ENCODE assay signal across 23 cellular contexts in genomic region chr10:100995171-100995570, GRCh38. TPM values are rescaled to one million over a fixed set of nuclear protein-coding genes. Genes with fewer than 3 reads are reported as not detected.
DNase-seq lines count a peak whose midpoint lies in the region; ATAC-seq and TF ChIP-seq lines count a peak whose summit lies in the region.
"Had no signal": no experiment of that assay in that cellular context is flagged by ENCODE, and none has a peak within 500 bp of the region (broad histone marks: within the 10 kb centered on the region; RNA-seq: fewer than 3 reads in every experiment).

No MANE protein-coding gene starts in this region.

- no peaks in the 10 kb centered on the region for H3K9me3 Mint-ChIP-seq in immature natural killer cell
- H3K9me3 Mint-ChIP-seq: H9 had no signal

- H3K4me1 Mint-ChIP-seq in immature natural killer cell = peaks cover 18 to 22% of the 10 kb centered on the region in 2 donors

- H3K27me3 Mint-ChIP-seq in immature natural killer cell (ENCODE audit: low read depth in 3 of 3) = peaks cover 2 to 9% (median 5%) of the 10 kb centered on the region in 3 donors

- H3K36me3 ChIP-seq in SK-N-SH (replicated peaks in 1 of 2; ENCODE audit: control insufficient read depth in 1 of 2, insufficient read depth in 2 of 2, low read length in 1 of 2) (peaks cover 16 to 34% of the 10 kb centered on the region in 2 experiments), prostate gland (peaks cover 0 to 9% of the 10 kb centered on the region in 2 donors)

- no peak overlapping the region for H2AFZ ChIP-seq in SK-N-SH (ENCODE audit: low read depth)
- H2AFZ ChIP-seq: parathyroid adenoma had no signal

- intact Hi-C loops in prostate gland (cut with DNase I) = loop anchor here (10.0 kb wide), 1 partner anchor 700 kb away; the partner anchor contains the start of gene FBXW4

- no peak for TF ChIP-seq CTCF in SK-N-SH (IDR thresholded peaks at IDR 0.05)
- no peak for TF ChIP-seq CTCF in RWPE1 (conservative IDR thresholded peaks at IDR 0.05; ENCODE audit: low read depth)
- TF ChIP-seq CTCF in prostate gland (IDR thresholded peaks at IDR 0.05) = no peak

- no peak for TF ChIP-seq EP300 in SK-N-SH (IDR thresholded peaks at IDR 0.05; ENCODE audit: borderline replicate concordance in 1 of 2, low read depth in 1 of 2, low read length in 1 of 2)

- H3K9me2 ChIP-seq in SK-N-SH = no peaks in the 10 kb centered on the region

- peaks cover 9 to 22% of the 10 kb centered on the region in 2 experiments; a peak in 3 of 4 replicates for H3K4me1 ChIP-seq in SK-N-SH (ENCODE audit: control insufficient read depth in 1 of 2, insufficient read depth in 2 of 2, low read depth in 1 of 2, low read length in 1 of 2)
- H3K4me1 ChIP-seq in prostate gland (replicated peaks) = peaks cover 8% of the 10 kb centered on the region

- H3K9ac ChIP-seq in SK-N-SH = no peak overlapping the region
- H3K9ac ChIP-seq: KMS-11, parathyroid adenoma had no signal

- H3K36me3 Mint-ChIP-seq in immature natural killer cell = peaks cover 13 to 17% (median 14%) of the 10 kb centered on the region in 3 donors

- CTCF ChIA-PET in SK-N-SH (lab: Yijun Ruan, JAX) = interaction anchor here (1.2 to 24.5 kb wide), 4 partner anchors 14 to 253 kb away, joined by 3 to 443 read pairs (median 68); no protein-coding TSS in a partner anchor
- CTCF ChIA-PET in RWPE1 (lab: Yijun Ruan, JAX) = interaction anchor here (2.6 to 6.1 kb wide), 3 partner anchors 12 to 20 kb away, joined by 11 to 48 read pairs (median 19); no protein-coding TSS in a partner anchor

- H3K27ac ChIP-seq in SK-N-SH (ENCODE audit: low read depth in 2 of 2, low read length in 1 of 2) (no peak overlapping the region; a peak in 1 of 4 replicates), RWPE1 (peak overlapping the region; percentile 99), substantia nigra (ENCODE audit: low read depth, low read length, poor library complexity, severe bottlenecking) (peak overlapping the region; percentile 86), prostate gland (no peak overlapping the region)
- H3K27ac ChIP-seq: C4-2B, colonic mucosa, KMS-11, parathyroid adenoma had no signal

- TF ChIP-seq POLR2A in prostate gland (IDR thresholded peaks at IDR 0.05) = no peak

- H3K27ac Mint-ChIP-seq in immature natural killer cell = peak overlapping the region in 2 of 6 donors; percentile 68 to 77

- H3K9me3 ChIP-seq in SK-N-SH (no peaks in the 10 kb centered on the region), prostate gland (no peaks in the 10 kb centered on the region)
- H3K9me3 ChIP-seq: colonic mucosa, thoracic aorta had no signal

- H3K4me2 ChIP-seq in SK-N-SH = no peak overlapping the region
- H3K4me2 ChIP-seq: KMS-11 had no signal

- no peak for TF ChIP-seq RAD21 in SK-N-SH (IDR thresholded peaks at IDR 0.05; ENCODE audit: low read length)

- no peaks in the 10 kb centered on the region for H3K27me3 ChIP-seq in SK-N-SH (ENCODE audit: insufficient read depth)
- no peaks in the 10 kb centered on the region for H3K27me3 ChIP-seq in prostate gland (replicated peaks; ENCODE audit: insufficient read depth)
- H3K27me3 ChIP-seq: colonic mucosa had no signal

- DNase-seq in SK-N-SH = no peak
- DNase-seq in RWPE1 (ENCODE audit: low spot score) = no peak
- no peak for DNase-seq in immature natural killer cell
- DNase-seq in substantia nigra (lab: John Stamatoyannopoulos, UW) = no peak
- DNase-seq in NCI-H1092 (lab: John Stamatoyannopoulos, UW) = no peak
- no peak for DNase-seq in C1 segment of cervical spinal cord (lab: John Stamatoyannopoulos, UW)
- no peak for DNase-seq in prostate gland (ENCODE audit: low spot score)
- DNase-seq: 8988T; activated CD8-positive, alpha-beta T cell treated with anti-CD3 and anti-CD28 coated beads, Interleukin-2, amount 10 ng/mL, durations not matched to agents 7 days and 5 days; activated effector memory CD4-positive, alpha-beta T cell treated with Interleukin-2 at 50 U/mL for 16 hours; colonic mucosa; foreskin fibroblast; H9; NCI-H1105; NCI-H2107; NCI-H526 treated with DMSO at 0.1 percent for 48 hours; stimulated activated CD4-positive, alpha-beta T cell treated with anti-CD3 and anti-CD28 coated beads, Interleukin-4, amount 100 ng/mL, for 1 hour had no signal

- H3K4me3 ChIP-seq in SK-N-SH (ENCODE audit: low read depth in 2 of 2, low read length in 1 of 2) (no peak overlapping the region), prostate gland (no peak overlapping the region)
- H3K4me3 ChIP-seq: colonic mucosa, thoracic aorta had no signal

- 55% methylated on average over 5 of the region's 6 CpGs for WGBS in SK-N-SH (ENCODE audit: low lambda C conversion rate)
- WGBS in prostate gland = 71% methylated on average over 6 of the region's 6 CpGs

- peaks cover 27% of the 10 kb centered on the region for H3K79me2 ChIP-seq in SK-N-SH (ENCODE audit: insufficient read depth)

- H3F3A ChIP-seq in SK-N-SH (replicated peaks; ENCODE audit: insufficient read depth) = peaks cover 32% of the 10 kb centered on the region

- POLR2A ChIA-PET in SK-N-SH (lab: Yijun Ruan, JAX) = interaction anchor here (0.6 to 1.6 kb wide), 2 partner anchors 14 to 152 kb away, joined by 3 read pairs; no protein-coding TSS in a partner anchor
- POLR2A ChIA-PET in RWPE1 (lab: Yijun Ruan, JAX; ENCODE audit: low non-redundant PET) = no interaction called here

- 0 out of 2 replicates have a peak, but pooled peaks cover 4% of the 10 kb centered on the region for H4K20me1 ChIP-seq in SK-N-SH (ENCODE audit: insufficient read depth)

- no peak for ATAC-seq in SK-N-SH treated with all-trans-retinoic acid at 6 μM for 48 hours
- ATAC-seq: activated CD8-positive, alpha-beta T cell treated with anti-CD3 and anti-CD28 coated beads, Interleukin-2, amount 10 ng/mL, durations not matched to agents 7 days and 5 days; left colon had no signal

- peak overlapping the region in 4 of 5 donors; percentile 29 to 90 (median 60) for H3K4me3 Mint-ChIP-seq in immature natural killer cell

TF ChIP-seq in SK-N-SH, 30 proteins besides CTCF, POLR2A, EP300 and RAD21:
- TF ChIP-seq PBX3 (IDR thresholded peaks at IDR 0.05) (0 out of 2 replicates have a peak, but pooled peaks have one; percentile 4), NFIC (IDR thresholded peaks at IDR 0.05; ENCODE audit: borderline replicate concordance) (no peak)

TF ChIP-seq in SK-N-SH treated with all-trans-retinoic acid at 6 μM for 48 hours, 23 proteins besides CTCF, POLR2A, EP300 and RAD21:
- TF ChIP-seq OSR1 (CRISPR knock-in tag; IDR thresholded peaks at IDR 0.05) = no peak
- no peak for TF ChIP-seq TOX (CRISPR knock-in tag; IDR thresholded peaks at IDR 0.05; ENCODE audit: borderline replicate concordance)

RNA-seq across cellular contexts. Expression of gene LZTS2, which starts 4.4 kb away (rescaled TPM):
- polyA plus RNA-seq in SK-N-SH (2012; rRNA removed) (50.6 and 52.2 TPM in 2 replicates), immature natural killer cell (10 to 100 TPM in 1 of 3 donors, 1 to 10 TPM in 2; 5.8 to 13.1 (median 7.1) TPM)
- 18.5 and 31.3 TPM in 2 replicates for polyA plus RNA-seq in SK-N-SH (2012; cell fraction: cytosol; rRNA removed)
- 105 and 145 TPM in 2 replicates for polyA plus RNA-seq in SK-N-SH (2012; cell fraction: nucleus; rRNA removed)
- total RNA-seq in prostate gland = 100 to 1,000 TPM; 108 to 189 TPM

RNA-seq across cellular contexts. Expression of gene TWNK, which starts 7.8 kb away (rescaled TPM):
- polyA plus RNA-seq in SK-N-SH (2012; rRNA removed) (16.4 and 20.0 TPM in 2 replicates), immature natural killer cell (1 to 10 TPM in 1 of 3 donors, under 1 TPM in 1, not detected in 1; 0.76 to 5.7 TPM)
- polyA plus RNA-seq in SK-N-SH (2012; cell fraction: cytosol; rRNA removed) = 16.6 and 20.2 TPM in 2 replicates
- 15.7 and 20.7 TPM in 2 replicates for polyA plus RNA-seq in SK-N-SH (2012; cell fraction: nucleus; rRNA removed)
- 10 to 100 TPM in 1 of 2 donors, 1 to 10 TPM in 1; 9.7 to 17.3 TPM for total RNA-seq in prostate gland

RNA-seq across cellular contexts. Expression of gene MRPL43, which starts 7.9 kb away (rescaled TPM):
- polyA plus RNA-seq in SK-N-SH (2012; rRNA removed) = 173 and 208 TPM in 2 replicates
- polyA plus RNA-seq in SK-N-SH (2012; cell fraction: cytosol; rRNA removed) = 100 and 140 TPM in 2 replicates
- 160 and 186 TPM in 2 replicates for polyA plus RNA-seq in SK-N-SH (2012; cell fraction: nucleus; rRNA removed)
- polyA plus RNA-seq in immature natural killer cell = 100 to 1,000 TPM; 117 to 163 (median 129) TPM
- total RNA-seq in prostate gland = 100 to 1,000 TPM in 1 of 2 donors, 10 to 100 TPM in 1; 98.3 to 119 TPM

RNA-seq across cellular contexts. Expression of gene SEMA4G, which starts 25.9 kb away (rescaled TPM):
- polyA plus RNA-seq in SK-N-SH (2012; rRNA removed) (15.0 and 16.2 TPM in 2 replicates), immature natural killer cell (under 1 TPM in 1 of 3 donors, not detected in 2; 0.35 TPM)
- 6.9 and 10.2 TPM in 2 replicates for polyA plus RNA-seq in SK-N-SH (2012; cell fraction: cytosol; rRNA removed)
- 32.3 and 32.7 TPM in 2 replicates for polyA plus RNA-seq in SK-N-SH (2012; cell fraction: nucleus; rRNA removed)
- 10 to 100 TPM; 24.2 to 31.0 TPM for total RNA-seq in prostate gland

RNA-seq across cellular contexts. Expression of gene PDZD7, which starts 35.8 kb away (rescaled TPM):
- polyA plus RNA-seq in SK-N-SH (2012; rRNA removed) = 1.9 and 2.3 TPM in 2 replicates
- polyA plus RNA-seq in SK-N-SH (2012; cell fraction: cytosol; rRNA removed) = 0.95 and 1.5 TPM in 2 replicates
- 5.4 and 6.8 TPM in 2 replicates for polyA plus RNA-seq in SK-N-SH (2012; cell fraction: nucleus; rRNA removed)
- polyA plus RNA-seq in immature natural killer cell = 1 to 10 TPM in 1 of 3 donors, under 1 TPM in 1, not detected in 1; 0.28 to 1.1 TPM
- 1 to 10 TPM in 1 of 2 donors, under 1 TPM in 1; 0.82 to 1.5 TPM for total RNA-seq in prostate gland

Comparison
In these comparisons a context has a peak if more than half of its experiments do, and no peak if none do; other contexts are left out.
1. H3K27ac ChIP-seq: peak in RWPE1 (single experiment) and substantia nigra (single experiment); none in SK-N-SH (0 of 2) and prostate gland (0 of 2).